In the genomic region with DNA sequence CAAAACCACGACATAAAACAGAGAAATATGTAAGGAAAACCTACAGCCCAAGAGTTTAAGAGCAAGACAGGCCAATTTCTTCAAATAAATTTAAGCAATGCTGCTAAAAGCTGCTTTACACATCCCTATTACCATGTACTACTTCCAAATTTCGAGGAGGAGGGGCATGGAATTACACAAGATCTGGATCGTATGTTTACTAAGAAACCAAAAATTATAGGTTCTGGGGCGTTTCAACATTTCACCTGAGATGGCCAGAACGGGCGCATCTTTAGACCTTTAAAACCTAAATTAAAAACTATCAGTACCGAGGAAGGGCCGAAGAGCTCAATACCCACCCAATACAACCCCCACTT, we compare ENCODE assay signal across 8 cellular contexts. TPM values are rescaled to one million over a fixed set of nuclear protein-coding genes. Genes with fewer than 3 reads are reported as not detected.
DNase-seq lines count a peak whose midpoint lies in the region; ATAC-seq and TF ChIP-seq lines count a peak whose summit lies in the region.

No MANE protein-coding gene starts in this region.

- H3K9me3 Mint-ChIP-seq in naive thymus-derived CD4-positive, alpha-beta T cell: peaks cover 0 to 2% (median 0%) of the 10 kb centered on the region in 11 donors

- no peak for TF ChIP-seq CTCF in AG10803 (conservative IDR thresholded peaks at IDR 0.05; ENCODE audit: low read length)

- POLR2A ChIA-PET in naive thymus-derived CD4-positive, alpha-beta T cell (lab: Charles Lee): interaction anchor here (0.6 to 2.0 kb wide), 6 partner anchors 33 to 768 kb away, joined by 3 to 15 read pairs (median 3); a partner anchor contains a TSS

- peaks cover 0 to 30% (median 10%) of the 10 kb centered on the region in 5 donors for H3K36me3 Mint-ChIP-seq in naive thymus-derived CD4-positive, alpha-beta T cell

- no peaks in the 10 kb centered on the region for H3K27me3 ChIP-seq in naive thymus-derived CD4-positive, alpha-beta T cell (ENCODE audit: control insufficient read depth in 2 of 2, insufficient read depth in 2 of 2, low read length in 2 of 2)

- H3K36me3 ChIP-seq in naive thymus-derived CD4-positive, alpha-beta T cell (ENCODE audit: control insufficient read depth in 2 of 3, insufficient read depth in 3 of 3, low read length in 3 of 3): peaks cover 0 to 20% (median 0%) of the 10 kb centered on the region in 3 experiments

- DNase-seq in AG10803 (ENCODE audit: low read depth) (peak; percentile 30), OCI-M2 (lab: John Stamatoyannopoulos, UW; ENCODE audit: unreplicated experiment) (no peak), NAMALWA (ENCODE audit: low spot score) (no peak)
- no peak for DNase-seq in Jurkat, Clone E6-1 (ENCODE audit: low read depth, low spot score)
- DNase-seq in naive thymus-derived CD4-positive, alpha-beta T cell: no peak
- no peak for DNase-seq in activated CD8-positive, alpha-beta memory T cell treated with anti-CD3 and anti-CD28 coated beads, Interleukin-2, amount 50 U/mL, for 48 hours

- H3K27me3 Mint-ChIP-seq in naive thymus-derived CD4-positive, alpha-beta T cell: peaks cover 0 to 2% (median 0%) of the 10 kb centered on the region in 5 donors

- H3K4me1 ChIP-seq in naive thymus-derived CD4-positive, alpha-beta T cell (ENCODE audit: control insufficient read depth in 2 of 2, insufficient read depth in 2 of 2, low read length in 2 of 2): peaks cover 19 to 22% of the 10 kb centered on the region in 2 donors

- H3K4me3 ChIP-seq in AG10803 (ENCODE audit: low read length): peak overlapping the region; percentile 90
- peak overlapping the region; percentile 84 for H3K4me3 ChIP-seq in Jurkat, Clone E6-1 (ENCODE audit: low read length)
- H3K4me3 ChIP-seq in naive thymus-derived CD4-positive, alpha-beta T cell (ENCODE audit: low read length): peak overlapping the region; percentile 86

- H3K4me1 Mint-ChIP-seq in naive thymus-derived CD4-positive, alpha-beta T cell: peaks cover 24 to 69% (median 54%) of the 10 kb centered on the region in 7 donors

- peak overlapping the region; percentile 98 for H3K27ac ChIP-seq in cingulate gyrus (ENCODE audit: low read depth, low read length)
- peak overlapping the region; percentile 99 for H3K27ac ChIP-seq in naive thymus-derived CD4-positive, alpha-beta T cell (ENCODE audit: low read depth, low read length)

- CTCF ChIA-PET in naive thymus-derived CD4-positive, alpha-beta T cell (lab: Charles Lee): interaction anchor here (0.9 kb wide), 1 partner anchor 27 kb away, joined by 3 read pairs; no protein-coding TSS in a partner anchor

- no peak for ATAC-seq in naive thymus-derived CD4-positive, alpha-beta T cell
- no peak for ATAC-seq in GM19035 (IDR thresholded peaks at IDR 0.05; ENCODE audit: unreplicated experiment)

- no peaks in the 10 kb centered on the region for H3K9me3 ChIP-seq in naive thymus-derived CD4-positive, alpha-beta T cell (ENCODE audit: control insufficient read depth in 2 of 3, low read length in 3 of 3)

- peak overlapping the region; percentile 85 to 100 (median 92) for H3K4me3 Mint-ChIP-seq in naive thymus-derived CD4-positive, alpha-beta T cell

- H3K27ac Mint-ChIP-seq in naive thymus-derived CD4-positive, alpha-beta T cell: peak overlapping the region; percentile 91 to 100 (median 95)

- intact Hi-C loops in naive thymus-derived CD4-positive, alpha-beta T cell (cut with micrococcal nuclease): loop anchor here (1.0 to 10.0 kb wide), 11 partner anchors 153 to 1982 kb away; a partner anchor contains a TSS

RNA-seq across cellular contexts. Expression of a gene that starts 0.7 kb away (rescaled TPM):
- 26.7 TPM for polyA plus RNA-seq in Jurkat, Clone E6-1 (2012; ENCODE audit: insufficient read depth, insufficient read length)
- total RNA-seq in naive thymus-derived CD4-positive, alpha-beta T cell: 10 to 100 TPM; 49.9 to 96.3 (median 61.6) TPM
- polyA plus RNA-seq in naive thymus-derived CD4-positive, alpha-beta T cell: 10 to 100 TPM; 12.7 to 20.4 TPM
